9 cellular contexts compared by ENCODE assay signal in genomic region chr11:19978668-19979518, GRCh38.
DNase-seq lines count a peak whose midpoint lies in the region; ATAC-seq, FAIRE-seq and TF ChIP-seq lines count a peak whose summit lies in the region.
"Had no signal": no experiment of that assay in that cellular context is flagged by ENCODE, and none has a peak within 500 bp of the region (broad histone marks: within the 10 kb centered on the region; RNA-seq: fewer than 3 reads in every experiment).

No MANE protein-coding gene starts in this region.

- FAIRE-seq in GM12892 (lab: Jason Lieb, UNC), result no peak

- H3K27ac ChIP-seq in RWPE1, result peak overlapping the region; percentile 74

- no peak for TF ChIP-seq CTCF in RWPE1 (conservative IDR thresholded peaks at IDR 0.05; ENCODE audit: low read depth)

- POLR2A ChIA-PET in RWPE1 (lab: Yijun Ruan, JAX; ENCODE audit: low non-redundant PET), result interaction anchor here (0.6 kb wide), 1 partner anchor 88 kb away, joined by 3 read pairs; no protein-coding TSS in a partner anchor

- ATAC-seq in HG02759 (IDR thresholded peaks at IDR 0.05; ENCODE audit: unreplicated experiment), result peak; percentile 80

- peaks cover 4% of the 10 kb centered on the region for H3K27me3 Mint-ChIP-seq in activated CD4-positive, alpha-beta T cell treated with anti-CD3 and anti-CD28 coated beads, Interleukin-2, amount 10 ng/mL, durations not matched to agents 24 days and 14 days

- H3K4me3 Mint-ChIP-seq in activated CD4-positive, alpha-beta T cell treated with anti-CD3 and anti-CD28 coated beads, Interleukin-2, amount 10 ng/mL, durations not matched to agents 24 days and 14 days, result no peak overlapping the region

- DNase-seq in activated CD4-positive, alpha-beta T cell treated with anti-CD3 and anti-CD28 coated beads for 48 hours, result peak; percentile 8
- DNase-seq in activated CD4-positive, alpha-beta T cell treated with anti-CD3 and anti-CD28 coated beads, Interleukin-2, amount 10 ng/mL, durations not matched to agents 24 days and 14 days, result no peak
- peak; percentile 79 for DNase-seq in RWPE1 (ENCODE audit: low spot score)
- peak; percentile 88 for DNase-seq in kidney tubule cell (ENCODE audit: low spot score)
- no peak for DNase-seq in GM12892 (ENCODE audit: insufficient read length)
- DNase-seq in activated CD4-positive, alpha-beta T cell treated with anti-CD3 and anti-CD28 coated beads for 4 hours, result no peak
- DNase-seq in NCI-H1092 (lab: John Stamatoyannopoulos, UW), result no peak
- DNase-seq: DND-41 had no signal

- H3K4me1 Mint-ChIP-seq in activated CD4-positive, alpha-beta T cell treated with anti-CD3 and anti-CD28 coated beads, Interleukin-2, amount 10 ng/mL, durations not matched to agents 24 days and 14 days, result peaks cover 8% of the 10 kb centered on the region

- H3K27ac Mint-ChIP-seq in activated CD4-positive, alpha-beta T cell treated with anti-CD3 and anti-CD28 coated beads, Interleukin-2, amount 10 ng/mL, durations not matched to agents 24 days and 14 days, result no peak overlapping the region

- H3K36me3 Mint-ChIP-seq in activated CD4-positive, alpha-beta T cell treated with anti-CD3 and anti-CD28 coated beads, Interleukin-2, amount 10 ng/mL, durations not matched to agents 24 days and 14 days (ENCODE audit: low read depth), result no peaks in the 10 kb centered on the region

- H3K9me3 Mint-ChIP-seq in activated CD4-positive, alpha-beta T cell treated with anti-CD3 and anti-CD28 coated beads, Interleukin-2, amount 10 ng/mL, durations not matched to agents 24 days and 14 days, result no peaks in the 10 kb centered on the region

- CTCF ChIA-PET in RWPE1 (lab: Yijun Ruan, JAX), result interaction anchor here (0.6 kb wide), 2 partner anchors 10 to 73 kb away, joined by 3 read pairs; no protein-coding TSS in a partner anchor

- no peak for TF ChIP-seq POLR2A in GM12892 (IDR thresholded peaks at IDR 0.05; ENCODE audit: low read depth, low read length)

- intact Hi-C loops in activated CD4-positive, alpha-beta T cell treated with anti-CD3 and anti-CD28 coated beads, Interleukin-2, amount 10 ng/mL, durations not matched to agents 24 days and 14 days (cut with micrococcal nuclease), result no loop called here

Comparison
In these comparisons a context has a peak if more than half of its experiments do, and no peak if none do; other contexts are left out.
1. DNase-seq: peak in activated CD4-positive, alpha-beta T cell treated with anti-CD3 and anti-CD28 coated beads for 48 hours (single experiment), RWPE1 (single experiment) and kidney tubule cell (single experiment); none in activated CD4-positive, alpha-beta T cell treated with anti-CD3 and anti-CD28 coated beads, Interleukin-2, amount 10 ng/mL, durations not matched to agents 24 days and 14 days (single experiment), GM12892 (single experiment), activated CD4-positive, alpha-beta T cell treated with anti-CD3 and anti-CD28 coated beads for 4 hours (0 of 2) and NCI-H1092 (single experiment).